ENCODE assay signal across 18 cellular contexts in genomic region chr7:22460363-22460988, GRCh38. TPM values are rescaled to one million over a fixed set of nuclear protein-coding genes. Genes with fewer than 3 reads are reported as not detected.
DNase-seq lines count a peak whose midpoint lies in the region; ATAC-seq, FAIRE-seq and TF ChIP-seq lines count a peak whose summit lies in the region.
"Had no signal": no experiment of that assay in that cellular context is flagged by ENCODE, and none has a peak within 500 bp of the region (broad histone marks: within the 10 kb centered on the region; RNA-seq: fewer than 3 reads in every experiment).

No MANE protein-coding gene starts in this region.

- H3K9ac ChIP-seq in SK-N-SH (no peak overlapping the region), H1 (replicated peaks in 1 of 4; ENCODE audit: extremely low read depth in 1 of 4, low read depth in 3 of 4, low read length in 3 of 4) (no peak overlapping the region)
- H3K9ac ChIP-seq: GM23248 had no signal

- DNase-seq in SK-N-SH, result no peak
- DNase-seq in OCI-M1 (lab: John Stamatoyannopoulos, UW), result peak; percentile 11
- DNase-seq in H1 (ENCODE audit: low read depth in 1 of 2, low spot score in 2 of 2), result no peak
- DNase-seq in RKO (ENCODE audit: low spot score), result no peak
- no peak for DNase-seq in NCI-H2171 (lab: John Stamatoyannopoulos, UW)
- no peak for DNase-seq in NCI-H187 treated with DMSO at 0.1 percent for 48 hours (lab: John Stamatoyannopoulos, UW)
- DNase-seq: 8988T; ACHN; C1 segment of cervical spinal cord; Calu3; CD4-positive, alpha-beta T cell; DND-41; GDM1; GM23248; H7; IMR-90 had no signal

- no peaks in the 10 kb centered on the region for H3F3A ChIP-seq in SK-N-SH (replicated peaks; ENCODE audit: insufficient read depth)

- POLR2A ChIA-PET in SK-N-SH (lab: Yijun Ruan, JAX) (no interaction called here), H1 (lab: Charles Lee; ENCODE audit: partially characterized antibody) (no interaction called here)

- H3K79me2 ChIP-seq in SK-N-SH (ENCODE audit: insufficient read depth) (no peaks in the 10 kb centered on the region), H1 (ENCODE audit: control insufficient read depth in 1 of 2, insufficient read depth in 2 of 2, low read length in 2 of 2) (no peaks in the 10 kb centered on the region)

- FAIRE-seq in H1 (lab: Jason Lieb, UNC), result no peak
- FAIRE-seq: GM18507 had no signal

- TF ChIP-seq RAD21 in SK-N-SH (IDR thresholded peaks at IDR 0.05; ENCODE audit: low read length), result no peak
- TF ChIP-seq RAD21 in H1 (IDR thresholded peaks at IDR 0.05 in 1 of 2, conservative IDR thresholded peaks at IDR 0.05 in 1 of 2; ENCODE audit: low read depth in 2 of 2, low read length in 2 of 2), result peak in 1 of 2 experiments; percentile 9; a peak in 1 of 4 replicates

- H2AK5ac ChIP-seq in H1 (ENCODE audit: low read depth, low read length), result no peak overlapping the region

- peak; percentile 22; the same call in 1 of the 3 replicates for ATAC-seq in SK-N-SH treated with all-trans-retinoic acid at 6 μM for 48 hours

- H4K8ac ChIP-seq in H1 (ENCODE audit: extremely low read depth, insufficient read depth, low read length), result no peak overlapping the region

- no peaks in the 10 kb centered on the region for H3K23me2 ChIP-seq in H1 (ENCODE audit: low read depth, low read length)

- H4K20me1 ChIP-seq in SK-N-SH (ENCODE audit: insufficient read depth), result no peaks in the 10 kb centered on the region
- H4K20me1 ChIP-seq in H1 (replicated peaks in 1 of 2; ENCODE audit: control insufficient read depth in 1 of 2, insufficient read depth in 2 of 2, low read length in 2 of 2), result no peaks in the 10 kb centered on the region

- no peak overlapping the region for H2BK120ac ChIP-seq in H1 (replicated peaks; ENCODE audit: low read depth, low read length)

- no peaks in the 10 kb centered on the region for H3K36me3 ChIP-seq in SK-N-SH (replicated peaks in 1 of 2; ENCODE audit: control insufficient read depth in 1 of 2, insufficient read depth in 2 of 2, low read length in 1 of 2)
- no peaks in the 10 kb centered on the region for H3K36me3 ChIP-seq in H1 (ENCODE audit: control insufficient read depth in 2 of 4, insufficient read depth in 4 of 4, low read length in 3 of 4)

- no peak overlapping the region for H4K91ac ChIP-seq in H1 (replicated peaks; ENCODE audit: insufficient read length, low read length)

- no peak overlapping the region for H3K56ac ChIP-seq in H1 (replicated peaks; ENCODE audit: insufficient read length, low read depth, low read length)

- H3K79me1 ChIP-seq in H1 (ENCODE audit: low read depth, low read length), result no peaks in the 10 kb centered on the region

- H3K23ac ChIP-seq in H1 (ENCODE audit: insufficient read length), result no peak overlapping the region

- H3K27me3 ChIP-seq in SK-N-SH (ENCODE audit: insufficient read depth) (no peaks in the 10 kb centered on the region), H1 (replicated peaks in 1 of 4; ENCODE audit: control insufficient read depth in 3 of 4, extremely low read depth in 1 of 4, insufficient read depth in 3 of 4, low read length in 3 of 4) (no peaks in the 10 kb centered on the region)

- TF ChIP-seq EP300 in SK-N-SH (IDR thresholded peaks at IDR 0.05; ENCODE audit: borderline replicate concordance in 1 of 2, low read depth in 1 of 2, low read length in 1 of 2) (no peak), H1 (IDR thresholded peaks at IDR 0.05; ENCODE audit: borderline replicate concordance in 1 of 2, low read depth in 2 of 2, low read length in 2 of 2) (no peak)

- TF ChIP-seq POLR2A in H1 (IDR thresholded peaks at IDR 0.05; ENCODE audit: control extremely low read depth in 1 of 2, low read depth in 2 of 2, low read length in 2 of 2), result no peak

- no peak overlapping the region for H3K14ac ChIP-seq in H1 (ENCODE audit: insufficient read length)

- CTCF ChIA-PET in SK-N-SH (lab: Yijun Ruan, JAX) (interaction anchor here (1.1 to 2.2 kb wide), 4 partner anchors 9 to 350 kb away, joined by 3 to 10 read pairs (median 6); no protein-coding TSS in a partner anchor), H1 (lab: Charles Lee; ENCODE audit: partially characterized antibody) (interaction anchor here (0.8 to 2.7 kb wide), 12 partner anchors 8 to 357 kb away, joined by 3 to 15 read pairs (median 4); no protein-coding TSS in a partner anchor)

- no peaks in the 10 kb centered on the region for H3K9me3 ChIP-seq in SK-N-SH
- no peaks in the 10 kb centered on the region for H3K9me3 ChIP-seq in H1 (ENCODE audit: insufficient read depth in 2 of 2, low read depth in 1 of 2, low read length in 1 of 2)

- H3K27ac ChIP-seq in SK-N-SH (ENCODE audit: low read depth in 2 of 2, low read length in 1 of 2), result no peak overlapping the region
- no peak overlapping the region for H3K27ac ChIP-seq in H1 (ENCODE audit: low read depth, low read length)
- H3K27ac ChIP-seq: GM23248 had no signal

- H2BK12ac ChIP-seq in H1 (ENCODE audit: low read depth, low read length), result no peak overlapping the region

- H2BK5ac ChIP-seq in H1 (ENCODE audit: low read depth, low read length), result no peak overlapping the region

- no peak overlapping the region for H3K18ac ChIP-seq in H1 (ENCODE audit: extremely low read depth, low read length)

- no peak overlapping the region for H2BK20ac ChIP-seq in H1 (ENCODE audit: low read length)

- no peaks in the 10 kb centered on the region for H3K4me1 ChIP-seq in SK-N-SH (ENCODE audit: control insufficient read depth in 1 of 2, insufficient read depth in 2 of 2, low read depth in 1 of 2, low read length in 1 of 2)
- no peaks in the 10 kb centered on the region for H3K4me1 ChIP-seq in H1 (replicated peaks in 1 of 4; ENCODE audit: control insufficient read depth in 3 of 4, insufficient read depth in 4 of 4, low read length in 3 of 4)

- H3K4ac ChIP-seq in H1 (replicated peaks; ENCODE audit: insufficient read length, low read depth, low read length), result no peak overlapping the region

- H4K5ac ChIP-seq in H1 (ENCODE audit: insufficient read length, low read depth, low read length), result no peak overlapping the region

- no peak overlapping the region for H3K4me3 ChIP-seq in SK-N-SH (ENCODE audit: low read depth in 2 of 2, low read length in 1 of 2)
- no peak overlapping the region for H3K4me3 ChIP-seq in H1 (ENCODE audit: extremely low read depth in 1 of 4, insufficient read depth in 2 of 4, low read depth in 3 of 4, low read length in 4 of 4)
- H3K4me3 ChIP-seq: GM23248 had no signal

- H3K9me2 ChIP-seq in SK-N-SH, result no peaks in the 10 kb centered on the region

- H3K4me2 ChIP-seq in SK-N-SH (no peak overlapping the region), H1 (ENCODE audit: insufficient read depth in 1 of 2, low read depth in 2 of 2, low read length in 2 of 2) (no peak overlapping the region)

- TF ChIP-seq CTCF in SK-N-SH (IDR thresholded peaks at IDR 0.05) (no peak), H1 (IDR thresholded peaks at IDR 0.05; ENCODE audit: control extremely low read depth in 1 of 3, insufficient read depth in 1 of 3, low read depth in 1 of 3, low read length in 3 of 3) (no peak)

- no peak overlapping the region for H2AFZ ChIP-seq in SK-N-SH (ENCODE audit: low read depth)
- H2AFZ ChIP-seq in H1 (ENCODE audit: low read length), result no peak overlapping the region
- H2AFZ ChIP-seq: GM23248 had no signal

- 78% methylated on average over 3 of the region's 5 CpGs for WGBS in SK-N-SH (ENCODE audit: low lambda C conversion rate)
- WGBS in H1 (ENCODE audit: extremely low coverage in 1 of 2, insufficient coverage in 1 of 2, insufficient read length in 1 of 2, insufficient replicate concordance in 2 of 2, low coverage in 1 of 2, low lambda C conversion rate in 2 of 2, missing lambda C conversion rate in 1 of 2), 2 experiments, result 81% methylated on average over 5 of the region's 5 CpGs; no CpG with 5 or more reads in 1 of the 2 experiments

- H2BK15ac ChIP-seq in H1 (ENCODE audit: low read length), result peak overlapping the region; percentile 78; the same call in 1 of the 2 replicates

TF ChIP-seq in SK-N-SH treated with all-trans-retinoic acid at 6 μM for 48 hours, 23 proteins besides CTCF, POLR2A, EP300 and RAD21 (continues in another document):
- TF ChIP-seq ZNF70 (CRISPR knock-in tag; IDR thresholded peaks at IDR 0.05) (no peak), PPARA (CRISPR knock-in tag; IDR thresholded peaks at IDR 0.05; ENCODE audit: borderline replicate concordance) (no peak), ESRRG (CRISPR knock-in tag; IDR thresholded peaks at IDR 0.05) (no peak), RARB (CRISPR knock-in tag; IDR thresholded peaks at IDR 0.05) (no peak), ISL1 (CRISPR knock-in tag; IDR thresholded peaks at IDR 0.05) (no peak)

TF ChIP-seq in SK-N-SH, 30 proteins besides CTCF, POLR2A, EP300 and RAD21 (continues in another document):
- no peak for TF ChIP-seq USF2 (IDR thresholded peaks at IDR 0.05; ENCODE audit: borderline replicate concordance, low read depth, low read length)
- no peak for TF ChIP-seq MXI1 (IDR thresholded peaks at IDR 0.05; ENCODE audit: low read depth, low read length)

TF ChIP-seq in H1, 55 proteins besides CTCF, POLR2A, EP300 and RAD21:
- no peak for TF ChIP-seq JUND (IDR thresholded peaks at IDR 0.05; ENCODE audit: low read length)
- TF ChIP-seq CBX8 (IDR thresholded peaks at IDR 0.05; ENCODE audit: borderline replicate concordance, low read depth, low read length), result no peak
- TF ChIP-seq SRF (IDR thresholded peaks at IDR 0.05; ENCODE audit: low read depth, low read length), result no peak
- TF ChIP-seq CBX5 (IDR thresholded peaks at IDR 0.05; ENCODE audit: low read depth, low read length), result no peak
- no peak for TF ChIP-seq FOSL1 (IDR thresholded peaks at IDR 0.05; ENCODE audit: insufficient read depth, low read depth, low read length)
- no peak for TF ChIP-seq EGR1 (IDR thresholded peaks at IDR 0.05; ENCODE audit: borderline replicate concordance, low read depth, low read length)
- TF ChIP-seq NRF1 (IDR thresholded peaks at IDR 0.05; ENCODE audit: low read depth, low read length), result no peak
- TF ChIP-seq SIN3A (conservative IDR thresholded peaks at IDR 0.05 in 1 of 2, IDR thresholded peaks at IDR 0.05 in 1 of 2; ENCODE audit: low read depth in 1 of 2, low read length in 2 of 2), result no peak
- TF ChIP-seq TEAD4 (IDR thresholded peaks at IDR 0.05; ENCODE audit: low read depth, low read length), result no peak

RNA-seq across cellular contexts. Expression of gene STEAP1B, which starts 39.5 kb away (rescaled TPM):
- polyA plus RNA-seq in SK-N-SH (2012; rRNA removed) (14.7 and 16.6 TPM in 2 replicates), H1 (2011; rRNA removed) (3.8 and 5.4 TPM in 2 replicates)
- 20.5 and 21.4 TPM in 2 replicates for polyA plus RNA-seq in SK-N-SH (2012; cell fraction: cytosol; rRNA removed)
- 5.5 and 9.3 TPM in 2 replicates for polyA plus RNA-seq in SK-N-SH (2012; cell fraction: nucleus; rRNA removed)
- 8.6 and 8.7 TPM in 2 replicates for total RNA-seq in H1 (2021; fragmentation: NEBNext Ultra II Directional; extraction: Animal tissue kit (Norgen Biotek cat#: 25700))
- 5.3 TPM for polyA plus RNA-seq in H1 (2011; cell fraction: cytosol; rRNA removed)
- polyA plus RNA-seq in H1 (2011; cell fraction: nucleus; rRNA removed), result 3.9 TPM
- polyA plus RNA-seq in H1 (2012, experiment 1 of 2), result 4.7 to 6.7 TPM (median 5.3 TPM) in 4 replicates
- 1.9 TPM for polyA plus RNA-seq in H1 (2012, experiment 2 of 2)
- polyA plus RNA-seq in H1 (2013, experiment 1 of 2), result 12.0 TPM
- polyA plus RNA-seq in H1 (2013, experiment 2 of 2), result 15.7 TPM
- polyA minus RNA-seq in H1 (2011; rRNA and poly(A)+ RNA removed), result 6.6 and 8.9 TPM in 2 replicates
- polyA minus RNA-seq in H1 (2011; cell fraction: cytosol; rRNA and poly(A)+ RNA removed), result 1.2 TPM
- 12.4 TPM for polyA minus RNA-seq in H1 (2011; cell fraction: nucleus; rRNA and poly(A)+ RNA removed)
- total RNA-seq: CD4-positive, alpha-beta T cell had no signal
